Comparison of ENCODE assay signal across 1 cellular context in the genomic region with DNA sequence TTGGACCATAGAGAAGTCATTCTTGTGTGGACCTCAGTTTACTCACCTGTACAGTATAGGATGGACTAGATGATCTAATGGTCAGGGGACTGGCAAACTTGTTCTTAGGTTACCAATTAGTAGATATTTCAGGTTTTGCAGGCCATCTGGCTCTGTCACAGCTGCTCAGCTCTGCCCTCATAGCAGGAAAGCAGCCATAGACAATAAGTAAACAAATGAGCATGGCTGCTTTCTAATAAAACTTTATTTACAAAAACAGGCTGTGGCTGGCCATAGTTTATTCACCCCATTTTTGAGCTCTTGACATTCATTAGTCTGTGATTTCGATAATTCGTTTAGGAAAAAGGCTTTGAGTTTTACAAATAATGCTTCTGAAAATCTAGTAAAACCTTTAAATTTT.
TF ChIP-seq lines count a peak whose summit lies in the region.

No MANE protein-coding gene starts in this region.

TF ChIP-seq in K562, 482 proteins besides CTCF, POLR2A, EP300 and RAD21:
- TF ChIP-seq, protein P1, sequence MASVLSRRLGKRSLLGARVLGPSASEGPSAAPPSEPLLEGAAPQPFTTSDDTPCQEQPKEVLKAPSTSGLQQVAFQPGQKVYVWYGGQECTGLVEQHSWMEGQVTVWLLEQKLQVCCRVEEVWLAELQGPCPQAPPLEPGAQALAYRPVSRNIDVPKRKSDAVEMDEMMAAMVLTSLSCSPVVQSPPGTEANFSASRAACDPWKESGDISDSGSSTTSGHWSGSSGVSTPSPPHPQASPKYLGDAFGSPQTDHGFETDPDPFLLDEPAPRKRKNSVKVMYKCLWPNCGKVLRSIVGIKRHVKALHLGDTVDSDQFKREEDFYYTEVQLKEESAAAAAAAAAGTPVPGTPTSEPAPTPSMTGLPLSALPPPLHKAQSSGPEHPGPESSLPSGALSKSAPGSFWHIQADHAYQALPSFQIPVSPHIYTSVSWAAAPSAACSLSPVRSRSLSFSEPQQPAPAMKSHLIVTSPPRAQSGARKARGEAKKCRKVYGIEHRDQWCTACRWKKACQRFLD (CRISPR knock-in tag; IDR thresholded peaks at IDR 0.05): no peak
- TF ChIP-seq MED1 (CRISPR knock-in tag; IDR thresholded peaks at IDR 0.05; ENCODE audit: borderline replicate concordance): no peak
- TF ChIP-seq, protein P2, sequence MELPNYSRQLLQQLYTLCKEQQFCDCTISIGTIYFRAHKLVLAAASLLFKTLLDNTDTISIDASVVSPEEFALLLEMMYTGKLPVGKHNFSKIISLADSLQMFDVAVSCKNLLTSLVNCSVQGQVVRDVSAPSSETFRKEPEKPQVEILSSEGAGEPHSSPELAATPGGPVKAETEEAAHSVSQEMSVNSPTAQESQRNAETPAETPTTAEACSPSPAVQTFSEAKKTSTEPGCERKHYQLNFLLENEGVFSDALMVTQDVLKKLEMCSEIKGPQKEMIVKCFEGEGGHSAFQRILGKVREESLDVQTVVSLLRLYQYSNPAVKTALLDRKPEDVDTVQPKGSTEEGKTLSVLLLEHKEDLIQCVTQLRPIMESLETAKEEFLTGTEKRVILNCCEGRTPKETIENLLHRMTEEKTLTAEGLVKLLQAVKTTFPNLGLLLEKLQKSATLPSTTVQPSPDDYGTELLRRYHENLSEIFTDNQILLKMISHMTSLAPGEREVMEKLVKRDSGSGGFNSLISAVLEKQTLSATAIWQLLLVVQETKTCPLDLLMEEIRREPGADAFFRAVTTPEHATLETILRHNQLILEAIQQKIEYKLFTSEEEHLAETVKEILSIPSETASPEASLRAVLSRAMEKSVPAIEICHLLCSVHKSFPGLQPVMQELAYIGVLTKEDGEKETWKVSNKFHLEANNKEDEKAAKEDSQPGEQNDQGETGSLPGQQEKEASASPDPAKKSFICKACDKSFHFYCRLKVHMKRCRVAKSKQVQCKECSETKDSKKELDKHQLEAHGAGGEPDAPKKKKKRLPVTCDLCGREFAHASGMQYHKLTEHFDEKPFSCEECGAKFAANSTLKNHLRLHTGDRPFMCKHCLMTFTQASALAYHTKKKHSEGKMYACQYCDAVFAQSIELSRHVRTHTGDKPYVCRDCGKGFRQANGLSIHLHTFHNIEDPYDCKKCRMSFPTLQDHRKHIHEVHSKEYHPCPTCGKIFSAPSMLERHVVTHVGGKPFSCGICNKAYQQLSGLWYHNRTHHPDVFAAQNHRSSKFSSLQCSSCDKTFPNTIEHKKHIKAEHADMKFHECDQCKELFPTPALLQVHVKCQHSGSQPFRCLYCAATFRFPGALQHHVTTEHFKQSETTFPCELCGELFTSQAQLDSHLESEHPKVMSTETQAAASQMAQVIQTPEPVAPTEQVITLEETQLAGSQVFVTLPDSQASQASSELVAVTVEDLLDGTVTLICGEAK (IDR thresholded peaks at IDR 0.05): peak; percentile 93
- TF ChIP-seq, protein P2 (CRISPR knock-in tag; IDR thresholded peaks at IDR 0.05): peak; percentile 84
